ENCODE assay signal across 18 cellular contexts in the genomic region with DNA sequence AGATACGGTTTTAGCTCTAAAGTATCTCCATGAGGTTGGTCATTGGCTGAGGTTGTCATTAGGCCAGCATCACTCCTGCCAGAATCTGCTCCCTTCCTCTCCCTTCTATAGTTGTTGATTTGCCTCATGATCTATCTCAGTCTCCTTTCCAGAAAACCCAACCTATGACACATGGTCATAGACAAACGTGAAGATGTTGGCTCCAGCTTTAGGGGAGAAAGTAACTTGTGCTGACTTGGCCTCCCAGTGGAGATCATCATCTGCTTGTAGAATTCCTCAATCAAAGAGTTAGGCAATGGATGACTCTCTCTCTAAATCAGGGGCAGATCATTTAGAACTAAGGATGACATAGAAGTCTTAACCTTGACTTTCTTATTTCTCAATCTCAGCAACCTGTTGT.
"Had no signal": no experiment of that assay in that cellular context is flagged by ENCODE, and none has a peak within 500 bp of the region (broad histone marks: within the 10 kb centered on the region; RNA-seq: fewer than 3 reads in every experiment).

No MANE protein-coding gene starts in this region.

- DNase-seq: colonic mucosa; cortex of kidney; effector CD8-positive, alpha-beta T cell; effector memory CD8-positive, alpha-beta T cell; endodermal cell; foreskin keratinocyte; heart left ventricle; hypothalamus; left cardiac atrium; left lung; left ventricle myocardium superior; lower lobe of right lung; mesendoderm; midbrain; naive thymus-derived CD4-positive, alpha-beta T cell had no signal

- H3K4me3 ChIP-seq: colonic mucosa, esophagus muscularis mucosa, gastroesophageal sphincter, heart left ventricle, hepatocyte, left lung, lower lobe of right lung had no signal
